17 cellular contexts compared by ENCODE assay signal in genomic region chr6:80259113-80259512, GRCh38.
DNase-seq lines count a peak whose midpoint lies in the region; ATAC-seq and TF ChIP-seq lines count a peak whose summit lies in the region.
"Had no signal": no experiment of that assay in that cellular context is flagged by ENCODE, and none has a peak within 500 bp of the region (broad histone marks: within the 10 kb centered on the region; RNA-seq: fewer than 3 reads in every experiment).

No MANE protein-coding gene starts in this region.

- intact Hi-C loops in psoas muscle (cut with DNase I) (no loop called here), cardiac septum (cut with DNase I) (no loop called here)

- H3K9me3 ChIP-seq in neural progenitor cell (ENCODE audit: low read depth) (no peaks in the 10 kb centered on the region), psoas muscle (no peaks in the 10 kb centered on the region)
- H3K9me3 ChIP-seq: BLaER1, Caco-2 had no signal

- no peaks in the 10 kb centered on the region for H3K79me2 ChIP-seq in neural progenitor cell (ENCODE audit: low read depth)

- in situ Hi-C loops in GM13976 (cut with MboI; ENCODE audit: low sequenced_read_pairs, unreplicated experiment), result no loop called here

- H3K27me3 Mint-ChIP-seq in neural progenitor cell (ENCODE audit: insufficient read depth, low read depth), result no peaks in the 10 kb centered on the region
- H3K27me3 Mint-ChIP-seq: B cell; CD4-positive, CD25-positive, alpha-beta regulatory T cell had no signal

- WGBS in psoas muscle, 3 donors, result 25 to 41% (median 27%) methylated on average over 4 of the region's 4 CpGs

- no peaks in the 10 kb centered on the region for H4K20me1 ChIP-seq in neural progenitor cell (ENCODE audit: low read depth)
- H4K20me1 ChIP-seq: BLaER1 had no signal

- H3K4me2 ChIP-seq in neural progenitor cell, result no peak overlapping the region
- H3K4me2 ChIP-seq: BLaER1 had no signal

- H3K27ac ChIP-seq in neural progenitor cell, result no peak overlapping the region
- H3K27ac ChIP-seq in psoas muscle, result no peak overlapping the region
- H3K27ac ChIP-seq: BLaER1, C4-2B, GM23248 had no signal

- H3F3A ChIP-seq in neural progenitor cell (ENCODE audit: low read depth), result no peaks in the 10 kb centered on the region

- no peak overlapping the region for H2AFZ ChIP-seq in neural progenitor cell (replicated peaks)
- H2AFZ ChIP-seq: GM23248 had no signal

- no peaks in the 10 kb centered on the region for H3K4me1 Mint-ChIP-seq in neural progenitor cell
- H3K4me1 Mint-ChIP-seq: B cell; CD4-positive, CD25-positive, alpha-beta regulatory T cell; H9 had no signal

- no peak for TF ChIP-seq CTCF in neural progenitor cell (IDR thresholded peaks at IDR 0.05)
- TF ChIP-seq CTCF in psoas muscle (IDR thresholded peaks at IDR 0.05), result no peak
- TF ChIP-seq CTCF in GM13976 (IDR thresholded peaks at IDR 0.05; ENCODE audit: borderline replicate concordance, control extremely low read depth, extremely low read depth, insufficient read depth, missing control alignments), result no peak

- ATAC-seq in psoas muscle (peak; percentile 71 to 84 (median 76)), HG02970 (IDR thresholded peaks at IDR 0.05; ENCODE audit: low FRiP score, unreplicated experiment) (no peak)
- ATAC-seq: CD8-positive, alpha-beta T cell; HCT116 had no signal

- no peaks in the 10 kb centered on the region for H3K27me3 ChIP-seq in neural progenitor cell
- no peaks in the 10 kb centered on the region for H3K27me3 ChIP-seq in psoas muscle (ENCODE audit: insufficient read depth in 3 of 3, low read length in 2 of 3)
- H3K27me3 ChIP-seq: BLaER1 had no signal

- H3K4me1 ChIP-seq in neural progenitor cell, result peaks cover 4% of the 10 kb centered on the region
- peaks cover 6% of the 10 kb centered on the region for H3K4me1 ChIP-seq in psoas muscle
- H3K4me1 ChIP-seq: BLaER1 had no signal

- H3K9ac ChIP-seq in neural progenitor cell, result no peak overlapping the region
- H3K9ac ChIP-seq: BLaER1, GM23248 had no signal

- H3K27ac Mint-ChIP-seq in neural progenitor cell, result peak overlapping the region; percentile 90
- H3K27ac Mint-ChIP-seq: B cell; CD4-positive, CD25-positive, alpha-beta regulatory T cell; CD8-positive, alpha-beta T cell had no signal

- DNase-seq in fibroblast of gingiva (ENCODE audit: low read depth) (peak; percentile 66), neural progenitor cell (ENCODE audit: low spot score) (no peak), psoas muscle (no peak), GM13976 (ENCODE audit: low spot score) (no peak), cardiac septum (ENCODE audit: low spot score) (no peak)
- DNase-seq: Caco-2; CD4-positive, CD25-positive, alpha-beta regulatory T cell; CD8-positive, alpha-beta T cell; DMS153; DND-41; GM23248; H9 had no signal

- H3K4me3 ChIP-seq in neural progenitor cell (no peak overlapping the region), psoas muscle (no peak overlapping the region)
- H3K4me3 ChIP-seq: BLaER1, GM23248 had no signal

- H3K36me3 Mint-ChIP-seq in neural progenitor cell, result peaks cover 2% of the 10 kb centered on the region

- no peaks in the 10 kb centered on the region for H3K9me3 Mint-ChIP-seq in neural progenitor cell
- H3K9me3 Mint-ChIP-seq: CD4-positive, CD25-positive, alpha-beta regulatory T cell; CD8-positive, alpha-beta T cell; H9 had no signal

- no peaks in the 10 kb centered on the region for H3K36me3 ChIP-seq in neural progenitor cell
- H3K36me3 ChIP-seq in psoas muscle (ENCODE audit: insufficient read depth in 1 of 2, low read depth in 1 of 2), result no peaks in the 10 kb centered on the region
- H3K36me3 ChIP-seq: BLaER1 had no signal

- no peak overlapping the region for H3K4me3 Mint-ChIP-seq in neural progenitor cell
- H3K4me3 Mint-ChIP-seq: B cell; CD4-positive, CD25-positive, alpha-beta regulatory T cell; CD8-positive, alpha-beta T cell; H9 had no signal
